ENCODE assay signal across 8 cellular contexts in genomic region chr7:78020131-78020873, GRCh38.
DNase-seq lines count a peak whose midpoint lies in the region; ATAC-seq, FAIRE-seq and TF ChIP-seq lines count a peak whose summit lies in the region.

No MANE protein-coding gene starts in this region.

- peaks cover 20% of the 10 kb centered on the region for H3K4me1 ChIP-seq in HUES64 (ENCODE audit: insufficient read depth, low read length)
- peaks cover 12% of the 10 kb centered on the region for H3K4me1 ChIP-seq in OCI-LY1 (ENCODE audit: insufficient read depth, low read length, severe bottlenecking)
- H3K4me1 ChIP-seq in adipocyte (ENCODE audit: control insufficient read depth, insufficient read depth, low read length): peaks cover 26% of the 10 kb centered on the region
- H3K4me1 ChIP-seq in osteoblast (ENCODE audit: insufficient read depth, low read length): peaks cover 21% of the 10 kb centered on the region

- peak overlapping the region; percentile 68 for H3K4me3 ChIP-seq in HUES64 (ENCODE audit: low read length)
- peak overlapping the region; percentile 67 for H3K4me3 ChIP-seq in OCI-LY1 (ENCODE audit: low read depth, low read length, poor library complexity, severe bottlenecking)
- H3K4me3 ChIP-seq in adipocyte (ENCODE audit: low read length): peak overlapping the region; percentile 62
- peak overlapping the region; percentile 74 for H3K4me3 ChIP-seq in osteoblast (ENCODE audit: insufficient read depth, low read length)

- peak; percentile 95 for FAIRE-seq in G401.6 (lab: Jason Lieb, UNC)

- TF ChIP-seq CTCF in OCI-LY1 (IDR thresholded peaks at IDR 0.05; ENCODE audit: low read length) (peak; percentile 88), osteoblast (IDR thresholded peaks at IDR 0.05; ENCODE audit: extremely low read depth, low read depth, low read length) (peak; percentile 79)

- H3K27me3 ChIP-seq in HUES64 (ENCODE audit: insufficient read depth, low read length) (peaks cover 21% of the 10 kb centered on the region), OCI-LY1 (ENCODE audit: insufficient read depth, low read length) (no peaks in the 10 kb centered on the region; the same call in 1 of the 2 replicates), adipocyte (replicated peaks; ENCODE audit: control insufficient read depth, insufficient read depth, low read length) (no peaks in the 10 kb centered on the region), osteoblast (ENCODE audit: insufficient read depth, low read length) (peaks cover 12% of the 10 kb centered on the region)

- peak; percentile 46 for ATAC-seq in GM21576 (IDR thresholded peaks at IDR 0.05; ENCODE audit: unreplicated experiment)

- peak overlapping the region; percentile 32; the same call in 1 of the 2 replicates for H2AFZ ChIP-seq in OCI-LY1 (ENCODE audit: low read length)
- peak overlapping the region; percentile 72 for H2AFZ ChIP-seq in osteoblast (ENCODE audit: low read length)

- H3K9me2 ChIP-seq in OCI-LY1 (ENCODE audit: low read depth, low read length): no peaks in the 10 kb centered on the region

- intact Hi-C loops in head of caudate nucleus (cut with DNase I): no loop called here

- H3K27ac ChIP-seq in HUES64 (ENCODE audit: low read depth, low read length) (no peak overlapping the region), OCI-LY1 (ENCODE audit: low read depth, low read length, poor library complexity, severe bottlenecking) (no peak overlapping the region), osteoblast (ENCODE audit: low read depth, low read length) (peak overlapping the region; percentile 40)

- WGBS in HUES64: 8% methylated on average over 25 of the region's 25 CpGs

- H3K4me2 ChIP-seq in OCI-LY1 (ENCODE audit: low read length) (peak overlapping the region; percentile 94), osteoblast (ENCODE audit: insufficient read depth, low read length) (peak overlapping the region; percentile 77)

- H3K9me3 ChIP-seq in HUES64 (ENCODE audit: insufficient read depth, low read depth, low read length) (no peaks in the 10 kb centered on the region), OCI-LY1 (ENCODE audit: low read length) (no peaks in the 10 kb centered on the region), adipocyte (ENCODE audit: control insufficient read depth, low read length) (no peaks in the 10 kb centered on the region), osteoblast (ENCODE audit: low read depth, low read length) (no peaks in the 10 kb centered on the region)

- H3F3A ChIP-seq in OCI-LY1 (ENCODE audit: insufficient read depth, low read length): no peaks in the 10 kb centered on the region

- no peaks in the 10 kb centered on the region for H4K20me1 ChIP-seq in OCI-LY1 (ENCODE audit: insufficient read depth, low read length)
- no peaks in the 10 kb centered on the region for H4K20me1 ChIP-seq in osteoblast (ENCODE audit: insufficient read depth, low read length)

- H3K79me2 ChIP-seq in OCI-LY1 (ENCODE audit: insufficient read depth, low read length) (no peaks in the 10 kb centered on the region), osteoblast (ENCODE audit: insufficient read depth, low read length) (no peaks in the 10 kb centered on the region)

- peak; percentile 94 for DNase-seq in adipocyte (ENCODE audit: low read depth)
- peak in 37 of 42 donors; percentile 10 to 87 (median 64) for DNase-seq in head of caudate nucleus
- DNase-seq in osteoblast (ENCODE audit: insufficient read length, low spot score, missing footprints): peak; percentile 94
- DNase-seq in ecto neural progenitor cell (ENCODE audit: low spot score): no peak

- H3K36me3 ChIP-seq in HUES64 (ENCODE audit: insufficient read depth, low read length) (no peaks in the 10 kb centered on the region), OCI-LY1 (ENCODE audit: insufficient read depth, low read length) (no peaks in the 10 kb centered on the region), adipocyte (ENCODE audit: control insufficient read depth, insufficient read depth, low read length, severe bottlenecking) (no peaks in the 10 kb centered on the region), osteoblast (ENCODE audit: insufficient read depth, low read length) (no peaks in the 10 kb centered on the region)

- H3K9ac ChIP-seq in HUES64 (ENCODE audit: low read depth, low read length) (no peak overlapping the region), OCI-LY1 (ENCODE audit: low read length) (peak overlapping the region; percentile 24; the same call in 1 of the 2 replicates), adipocyte (ENCODE audit: low read length) (peak overlapping the region; percentile 57)
